In genomic region chr3:177184602-177185001, GRCh38 we compare ENCODE assay signal across 8 cellular contexts. TPM values are rescaled to one million over a fixed set of nuclear protein-coding genes. Genes with fewer than 3 reads are reported as not detected.
DNase-seq lines count a peak whose midpoint lies in the region; ATAC-seq and TF ChIP-seq lines count a peak whose summit lies in the region.
"Not testable (repeated sequence)": the region's sequence is repeated elsewhere in the genome, so short reads cannot be mapped to it uniquely, and the experiment has no call there.

No MANE protein-coding gene starts in this region.

- H3K4me1 Mint-ChIP-seq in Caco-2 (ENCODE audit: low read depth, unreplicated experiment) (peaks cover 18% of the 10 kb centered on the region), activated B cell treated with CpG ODN at 0.5 μM for 24 hours (peaks cover 78% of the 10 kb centered on the region), MCF 10A (ENCODE audit: insufficient read depth, unreplicated experiment) (peaks cover 25% of the 10 kb centered on the region)

- H3K27me3 ChIP-seq in Caco-2 (replicated peaks; ENCODE audit: control insufficient read depth, insufficient read depth, low read length): not testable (repeated sequence)

- H3K36me3 Mint-ChIP-seq in Caco-2 (ENCODE audit: insufficient read depth, unreplicated experiment): peaks cover 19% of the 10 kb centered on the region
- not testable (repeated sequence) for H3K36me3 Mint-ChIP-seq in activated B cell treated with CpG ODN at 0.5 μM for 24 hours (ENCODE audit: low read depth); MCF 10A (ENCODE audit: insufficient read depth, unreplicated experiment)

- not testable (repeated sequence) for H3K4me3 Mint-ChIP-seq in Caco-2 (ENCODE audit: unreplicated experiment); activated B cell treated with CpG ODN at 0.5 μM for 24 hours; MCF 10A (ENCODE audit: unreplicated experiment)

- not testable (repeated sequence) for H3K36me3 ChIP-seq in Caco-2 (ENCODE audit: control insufficient read depth, insufficient read depth, low read length)

- POLR2A ChIA-PET in Caco-2 (lab: Charles Lee): not testable (repeated sequence)
- POLR2A ChIA-PET in activated B cell treated with CpG ODN at 0.5 μM for 24 hours (lab: Charles Lee): interaction anchor here (0.7 kb wide), 1 partner anchor 509 kb away, joined by 3 read pairs; no protein-coding TSS in a partner anchor
- POLR2A ChIA-PET in MCF 10A (lab: Yijun Ruan, JAX): interaction anchor here (0.6 to 1.0 kb wide), 7 partner anchors 9 to 633 kb away, joined by 3 read pairs; no protein-coding TSS in a partner anchor

- not testable (repeated sequence) for DNase-seq in Caco-2; activated B cell treated with CpG ODN at 0.5 μM for 24 hours; MCF 10A (ENCODE audit: unreplicated experiment)
- peak; percentile 46 for DNase-seq in renal cortical epithelial cell (ENCODE audit: low read depth)

- not testable (repeated sequence) for BruUV-seq in Caco-2 (replicated peaks; lab: Mats Ljungman, UMichigan); MCF 10A (replicated peaks; lab: Mats Ljungman, UMichigan)

- not testable (repeated sequence) for H3K4me3 ChIP-seq in Caco-2 (ENCODE audit: low read depth, low read length)

- H3K9me3 Mint-ChIP-seq in Caco-2 (ENCODE audit: unreplicated experiment); activated B cell treated with CpG ODN at 0.5 μM for 24 hours; MCF 10A (ENCODE audit: unreplicated experiment): not testable (repeated sequence)

- H3K27me3 Mint-ChIP-seq in Caco-2 (ENCODE audit: insufficient read depth, unreplicated experiment); activated B cell treated with CpG ODN at 0.5 μM for 24 hours; MCF 10A (ENCODE audit: insufficient read depth, unreplicated experiment): not testable (repeated sequence)

- TF ChIP-seq CTCF in Caco-2 (IDR thresholded peaks at IDR 0.05; ENCODE audit: insufficient read depth in 1 of 2, low read depth in 1 of 2, low read length in 1 of 2, severe bottlenecking in 1 of 2, unreplicated experiment in 1 of 2); activated B cell treated with CpG ODN at 0.5 μM for 24 hours (IDR thresholded peaks at IDR 0.05); MCF 10A (IDR thresholded peaks at IDR 0.05; ENCODE audit: unreplicated experiment): not testable (repeated sequence)

- CTCF ChIA-PET in Caco-2 (lab: Charles Lee) (interaction anchor here (0.7 kb wide), 1 partner anchor 406 kb away, joined by 4 read pairs; no protein-coding TSS in a partner anchor), activated B cell treated with CpG ODN at 0.5 μM for 24 hours (lab: Charles Lee) (interaction anchor here (0.8 kb wide), 1 partner anchor 10 kb away, joined by 3 read pairs; no protein-coding TSS in a partner anchor), MCF 10A (lab: Yijun Ruan, JAX) (interaction anchor here (0.6 to 1.3 kb wide), 3 partner anchors 30 to 179 kb away, joined by 3 to 4 read pairs (median 3); no protein-coding TSS in a partner anchor)

- not testable (repeated sequence) for H3K9me3 ChIP-seq in Caco-2

- H3K4me1 ChIP-seq in Caco-2: not testable (repeated sequence)

- H3K27ac Mint-ChIP-seq in Caco-2 (ENCODE audit: unreplicated experiment) (peak overlapping the region; percentile 37), MCF 10A (ENCODE audit: low read depth, unreplicated experiment) (peak overlapping the region; percentile 0)
- H3K27ac Mint-ChIP-seq in activated B cell treated with CpG ODN at 0.5 μM for 24 hours: not testable (repeated sequence)

- intact Hi-C loops in Caco-2 (cut with micrococcal nuclease; ENCODE audit: unreplicated experiment); activated B cell treated with CpG ODN at 0.5 μM for 24 hours (cut with micrococcal nuclease); MCF 10A (cut with micrococcal nuclease): not testable (repeated sequence)

- ATAC-seq in GM19023 (IDR thresholded peaks at IDR 0.05; ENCODE audit: unreplicated experiment): peak; percentile 89
- ATAC-seq in GM21619 (IDR thresholded peaks at IDR 0.05; ENCODE audit: unreplicated experiment): peak; percentile 94
- ATAC-seq in HG03025 (IDR thresholded peaks at IDR 0.05; ENCODE audit: low FRiP score, unreplicated experiment): peak; percentile 91
- ATAC-seq in HG03565 (IDR thresholded peaks at IDR 0.05; ENCODE audit: unreplicated experiment): peak; percentile 79
- peak; percentile 49 for ATAC-seq in activated B cell treated with CpG ODN at 0.5 μM for 24 hours (ENCODE audit: low read depth)

RNA-seq across cellular contexts. Expression of gene TBL1XR1, which starts 12.7 kb away (rescaled TPM):
- total RNA-seq in Caco-2 (2022) (127 and 140 TPM in 2 replicates), activated B cell treated with CpG ODN at 0.5 μM for 24 hours (312 and 372 TPM in 2 replicates), MCF 10A (2022) (171 and 178 TPM in 2 replicates), renal cortical epithelial cell (339 and 483 TPM in 2 replicates)
